ENCODE assay signal across 11 cellular contexts in the genomic region with DNA sequence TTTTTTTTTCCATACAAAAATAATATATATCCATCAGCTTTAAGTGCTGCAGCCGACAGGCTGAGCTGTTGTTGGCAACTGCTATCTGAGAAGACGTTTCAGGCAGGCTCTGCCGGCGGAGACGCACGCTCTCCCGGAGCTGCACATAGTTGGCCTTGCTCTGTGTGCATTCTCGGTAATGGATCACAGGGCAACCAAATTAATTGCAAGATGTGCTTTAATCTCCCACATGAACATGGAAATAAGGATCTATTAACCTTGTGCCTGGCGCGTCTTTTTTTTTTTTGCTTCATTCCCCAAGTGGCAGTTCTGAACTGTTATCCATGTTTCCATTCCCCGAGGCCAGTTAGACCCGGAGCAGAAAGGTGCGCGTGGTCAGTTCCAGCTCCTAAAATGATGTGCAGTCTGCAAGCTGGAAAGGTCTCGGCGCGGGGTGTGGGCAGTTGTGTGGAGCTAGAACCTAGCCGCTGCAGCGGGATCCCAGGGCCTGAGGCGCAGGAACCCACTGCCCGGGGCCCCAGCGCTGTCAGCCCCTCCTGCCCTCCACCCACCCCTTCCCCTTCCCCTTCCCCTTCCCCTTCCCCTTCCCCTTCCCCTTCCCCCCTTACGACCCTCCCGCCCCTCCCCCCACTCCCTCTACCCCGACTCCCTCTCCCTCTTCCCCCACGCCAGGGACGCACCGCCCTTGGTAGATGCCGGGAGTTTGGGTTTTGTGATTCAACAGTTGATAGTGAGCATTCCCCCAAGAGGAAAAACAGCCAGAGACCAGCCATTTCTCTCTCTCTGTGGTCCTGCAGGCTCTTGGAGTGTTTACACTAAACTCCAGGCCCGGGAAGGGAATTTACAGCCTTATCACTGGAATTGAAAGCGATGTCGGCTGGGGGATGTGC.
DNase-seq lines count a peak whose midpoint lies in the region; ATAC-seq and TF ChIP-seq lines count a peak whose summit lies in the region.
"Had no signal": no experiment of that assay in that cellular context is flagged by ENCODE, and none has a peak within 500 bp of the region (broad histone marks: within the 10 kb centered on the region; RNA-seq: fewer than 3 reads in every experiment).

No MANE protein-coding gene starts in this region.

- DNase-seq in Ammon's horn (ENCODE audit: low spot score) (peak; percentile 48), Panc1 (ENCODE audit: low read depth, low spot score) (no peak), glutamatergic neuron (peak; percentile 30), OCI-LY7 (ENCODE audit: low spot score) (no peak), activated gamma-delta T cell treated with Interleukin-2 at 50 U/mL for 16 hours (no peak), NCI-H345 treated with DMSO at 0.1 percent for 48 hours (lab: John Stamatoyannopoulos, UW; ENCODE audit: unreplicated experiment) (no peak)
- DNase-seq: NCI-H1436, right lobe of liver had no signal

- peak overlapping the region; percentile 17 to 21; a peak in 1 of 4 replicates for H3K4me3 ChIP-seq in Panc1 (ENCODE audit: low read depth in 2 of 2, low read length in 2 of 2)
- peak overlapping the region; percentile 40 for H3K4me3 ChIP-seq in neuron (ENCODE audit: low read length)
- H3K4me3 ChIP-seq in OCI-LY7 (ENCODE audit: low read depth, low read length, poor library complexity, severe bottlenecking) = no peak overlapping the region
- H3K4me3 ChIP-seq: right lobe of liver had no signal

- no peaks in the 10 kb centered on the region for H3K79me2 ChIP-seq in OCI-LY7 (ENCODE audit: insufficient read depth, low read depth, low read length)

- no peaks in the 10 kb centered on the region for H3K36me3 ChIP-seq in Panc1 (ENCODE audit: control insufficient read depth, insufficient read depth, low read length)
- no peaks in the 10 kb centered on the region for H3K36me3 ChIP-seq in neuron (ENCODE audit: insufficient read depth, low read length)
- H3K36me3 ChIP-seq in OCI-LY7 (ENCODE audit: insufficient read depth, low read length) = no peaks in the 10 kb centered on the region
- H3K36me3 ChIP-seq: right lobe of liver had no signal

- no peak for TF ChIP-seq CTCF in Panc1 (IDR thresholded peaks at IDR 0.05)
- TF ChIP-seq CTCF in glutamatergic neuron (IDR thresholded peaks at IDR 0.05; ENCODE audit: partially characterized antibody, unreplicated experiment) = no peak
- no peak for TF ChIP-seq CTCF in OCI-LY7 (conservative IDR thresholded peaks at IDR 0.05; ENCODE audit: low read length)

- peak; percentile 68; the same call in 1 of the 2 replicates for ATAC-seq in Panc1
- no peak for ATAC-seq in HG02678 (IDR thresholded peaks at IDR 0.05; ENCODE audit: unreplicated experiment)

- H3K27me3 ChIP-seq in Panc1 (ENCODE audit: control insufficient read depth, insufficient read depth, low read length) = peaks cover 28% of the 10 kb centered on the region
- H3K27me3 ChIP-seq in neuron (ENCODE audit: insufficient read depth, low read length) = peaks cover 49% of the 10 kb centered on the region
- H3K27me3 ChIP-seq: right lobe of liver had no signal

- H3K4me2 ChIP-seq in OCI-LY7 (ENCODE audit: low read length) = no peak overlapping the region

- H3K4me1 ChIP-seq in Panc1 (ENCODE audit: control insufficient read depth, insufficient read depth, low read length) = no peaks in the 10 kb centered on the region
- peaks cover 4% of the 10 kb centered on the region for H3K4me1 ChIP-seq in neuron (ENCODE audit: insufficient read depth, low read length)
- H3K4me1 ChIP-seq in OCI-LY7 (ENCODE audit: insufficient read depth, low read length, poor library complexity, severe bottlenecking) = no peaks in the 10 kb centered on the region

- H3K36me3 Mint-ChIP-seq in glutamatergic neuron (ENCODE audit: unreplicated experiment) = no peaks in the 10 kb centered on the region

- H3K9me2 ChIP-seq in OCI-LY7 (ENCODE audit: insufficient read depth, low read length) = no peaks in the 10 kb centered on the region

- BruUV-seq in Panc1 (replicated peaks; lab: Mats Ljungman, UMichigan) (no TSS peak), OCI-LY7 (replicated peaks; lab: Mats Ljungman, UMichigan) (no TSS peak)

- no peaks in the 10 kb centered on the region for H3K9me3 Mint-ChIP-seq in glutamatergic neuron (ENCODE audit: unreplicated experiment)
- H3K9me3 Mint-ChIP-seq: T-helper 1 cell treated with Interleukin-12 subunit alpha and Interleukin-12 subunit beta and Interleukin-4 antibody, amounts not matched to agents 30 μg/mL and 1 μg/mL, for 36 hours had no signal

- H3K9me3 ChIP-seq in Panc1 (ENCODE audit: control insufficient read depth, insufficient read depth, low read depth, low read length) = no peaks in the 10 kb centered on the region
- H3K9me3 ChIP-seq in neuron (ENCODE audit: low read length) = no peaks in the 10 kb centered on the region
- H3K9me3 ChIP-seq in OCI-LY7 (ENCODE audit: low read length) = no peaks in the 10 kb centered on the region
- H3K9me3 ChIP-seq: right lobe of liver had no signal

- peak overlapping the region; percentile 90 for H3K4me3 Mint-ChIP-seq in glutamatergic neuron (ENCODE audit: unreplicated experiment)
- H3K4me3 Mint-ChIP-seq: T-helper 1 cell treated with Interleukin-12 subunit alpha and Interleukin-12 subunit beta and Interleukin-4 antibody, amounts not matched to agents 30 μg/mL and 1 μg/mL, for 36 hours had no signal

- H2AFZ ChIP-seq in neuron (ENCODE audit: low read depth, low read length) (peak overlapping the region; percentile 21), OCI-LY7 (ENCODE audit: low read length) (no peak overlapping the region)

- intact Hi-C loops in Panc1 (cut with micrococcal nuclease; ENCODE audit: unreplicated experiment) = no loop called here
- intact Hi-C loops in OCI-LY7 (cut with micrococcal nuclease; ENCODE audit: unreplicated experiment) = no loop called here

- in situ Hi-C loops in Panc1 (cut with HindIII; ENCODE audit: low pct_unique_long_range_greater_than_20kb, low sequenced_read_pairs) = no loop called here

- H3K27ac ChIP-seq in Panc1 (ENCODE audit: low read length) = no peak overlapping the region
- no peak overlapping the region for H3K27ac ChIP-seq in OCI-LY7 (ENCODE audit: low read depth, low read length, poor library complexity, severe bottlenecking)
- H3K27ac ChIP-seq: right lobe of liver had no signal

- POLR2A ChIA-PET in Panc1 (lab: Charles Lee) = no interaction called here
- POLR2A ChIA-PET in OCI-LY7 (lab: Charles Lee) = interaction anchor here (0.6 to 0.9 kb wide), 3 partner anchors 11 to 98 kb away, joined by 3 to 4 read pairs (median 3); no protein-coding TSS in a partner anchor

- H3K27ac Mint-ChIP-seq in glutamatergic neuron (ENCODE audit: unreplicated experiment) = no peak overlapping the region
- H3K27ac Mint-ChIP-seq: T-helper 1 cell treated with Interleukin-12 subunit alpha and Interleukin-12 subunit beta and Interleukin-4 antibody, amounts not matched to agents 30 μg/mL and 1 μg/mL, for 36 hours had no signal

- peaks cover 2% of the 10 kb centered on the region for H3K4me1 Mint-ChIP-seq in glutamatergic neuron (ENCODE audit: low read depth, unreplicated experiment)

- no peaks in the 10 kb centered on the region for H4K20me1 ChIP-seq in OCI-LY7 (ENCODE audit: insufficient read depth, low read length)

- no peaks in the 10 kb centered on the region for H3K27me3 Mint-ChIP-seq in glutamatergic neuron (ENCODE audit: unreplicated experiment)

- CTCF ChIA-PET in Panc1 (lab: Charles Lee) (no interaction called here), OCI-LY7 (lab: Charles Lee; ENCODE audit: unreplicated experiment) (no interaction called here)

Comparison
In these comparisons a context has a peak if more than half of its experiments do, and no peak if none do; other contexts are left out.
1. DNase-seq: peak in Ammon's horn (single experiment) and glutamatergic neuron (single experiment); none in Panc1 (single experiment), OCI-LY7 (single experiment), activated gamma-delta T cell treated with Interleukin-2 at 50 U/mL for 16 hours (single experiment) and NCI-H345 treated with DMSO at 0.1 percent for 48 hours (single experiment).